1 cellular context compared by ENCODE assay signal in the genomic region with DNA sequence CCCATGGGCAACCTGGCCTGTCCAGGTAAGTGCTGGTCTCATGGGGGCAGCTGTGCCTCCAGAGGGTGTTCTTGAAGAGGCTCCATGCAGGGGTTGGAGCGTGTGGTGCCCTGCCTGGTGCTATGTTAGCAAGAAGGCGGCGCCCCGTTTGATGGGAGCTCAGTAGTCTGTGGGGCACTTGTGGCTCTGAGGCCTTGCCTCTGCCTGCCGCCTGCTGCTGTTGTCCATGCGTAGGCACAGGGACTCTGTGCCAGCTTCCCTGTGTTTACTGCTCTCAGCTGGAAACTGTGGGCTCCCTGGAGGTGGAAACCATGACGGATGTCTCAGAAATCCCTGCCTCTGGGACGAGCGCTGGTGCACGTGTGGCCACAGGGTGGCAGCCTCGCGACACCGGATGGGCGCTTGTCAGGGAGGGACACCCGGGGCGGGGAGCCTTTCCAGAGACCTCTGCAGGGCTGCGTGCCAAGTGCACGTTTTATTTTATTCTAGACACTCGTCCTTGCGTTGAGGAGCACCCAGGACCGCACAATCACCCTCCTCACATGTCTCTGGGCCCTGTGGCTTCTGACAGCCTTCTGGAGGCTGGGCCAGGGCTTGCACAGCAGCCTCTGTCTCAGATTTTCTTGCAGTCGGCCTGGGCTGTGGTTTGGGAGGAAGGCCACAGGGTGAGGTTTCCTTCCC.
TF ChIP-seq lines count a peak whose summit lies in the region.

No MANE protein-coding gene starts in this region.

TF ChIP-seq in HCT116, 20 proteins besides CTCF, POLR2A, EP300 and RAD21:
- TF ChIP-seq EGR1 (IDR thresholded peaks at IDR 0.05; ENCODE audit: low read depth), result no peak
- TF ChIP-seq YY1 (IDR thresholded peaks at IDR 0.05; ENCODE audit: extremely low read depth, insufficient replicate concordance, low read depth, low read length), result peak; percentile 66
- no peak for TF ChIP-seq ZBTB33 (IDR thresholded peaks at IDR 0.05; ENCODE audit: extremely low read depth, insufficient replicate concordance, low read length)
- peak; percentile 13 for TF ChIP-seq TCF7L2 (IDR thresholded peaks at IDR 0.05; ENCODE audit: borderline replicate concordance, extremely low read depth, insufficient read depth, insufficient read length)
